In the genomic region with DNA sequence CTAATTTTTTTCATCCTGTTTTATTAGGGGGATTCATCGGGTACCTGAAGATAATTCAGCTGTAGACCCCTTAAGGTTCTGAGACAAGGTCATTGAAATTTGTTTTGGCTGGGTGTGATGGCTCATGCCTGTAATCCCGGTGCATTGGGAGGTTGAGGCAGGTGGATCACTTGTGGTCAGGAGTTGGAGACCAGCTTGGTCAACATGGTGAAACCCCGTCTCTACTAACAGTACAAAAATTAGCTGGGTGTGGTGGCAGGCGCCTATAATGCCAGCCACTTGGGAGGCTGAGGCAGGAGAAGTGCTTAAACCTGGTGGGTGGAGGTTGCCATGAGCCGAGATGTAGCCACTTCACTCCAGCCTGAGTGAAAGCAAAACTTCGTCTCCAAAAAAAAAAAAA, we compare ENCODE assay signal across 1 cellular context.
TF ChIP-seq lines count a peak whose summit lies in the region.

No MANE protein-coding gene starts in this region.

TF ChIP-seq in endothelial cell of umbilical vein, 7 proteins besides CTCF, POLR2A, EP300 and RAD21:
- TF ChIP-seq, protein P1, sequence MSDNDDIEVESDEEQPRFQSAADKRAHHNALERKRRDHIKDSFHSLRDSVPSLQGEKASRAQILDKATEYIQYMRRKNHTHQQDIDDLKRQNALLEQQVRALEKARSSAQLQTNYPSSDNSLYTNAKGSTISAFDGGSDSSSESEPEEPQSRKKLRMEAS (IDR thresholded peaks at IDR 0.05; ENCODE audit: insufficient read depth, insufficient read length) = no peak
- TF ChIP-seq POLR2AphosphoS5 (IDR thresholded peaks at IDR 0.05; ENCODE audit: insufficient read depth, low read depth, low read length) = peak; percentile 19
- no peak for TF ChIP-seq FOS (IDR thresholded peaks at IDR 0.05; ENCODE audit: borderline replicate concordance, insufficient read depth, low read length)
- no peak for TF ChIP-seq MYC (IDR thresholded peaks at IDR 0.05; ENCODE audit: low read depth, low read length)
- TF ChIP-seq GATA2 (IDR thresholded peaks at IDR 0.05; ENCODE audit: insufficient read depth, insufficient read length, low read depth, low read length) = no peak
- no peak for TF ChIP-seq JUN (IDR thresholded peaks at IDR 0.05; ENCODE audit: borderline replicate concordance, insufficient read depth, insufficient read length, low read depth)
- no peak for TF ChIP-seq EZH2 (IDR thresholded peaks at IDR 0.05; ENCODE audit: borderline replicate concordance, low read depth, low read length, severe bottlenecking)
